ENCODE assay signal across 9 cellular contexts in genomic region chr1:75233302-75233929, GRCh38.
A peak's percentile ranks its signal among the peaks of the same experiment; 100 is the strongest.
DNase-seq lines count a peak whose midpoint lies in the region; ATAC-seq and TF ChIP-seq lines count a peak whose summit lies in the region.
"Had no signal": no experiment of that assay in that cellular context is flagged by ENCODE, and none has a peak within 500 bp of the region (broad histone marks: within the 10 kb centered on the region; RNA-seq: fewer than 3 reads in every experiment).

No MANE protein-coding gene starts in this region.

- no peak overlapping the region for H3K4me3 Mint-ChIP-seq in WTC11

- peak; percentile 95 for ATAC-seq in GM18517 (IDR thresholded peaks at IDR 0.05; ENCODE audit: unreplicated experiment)
- peak; percentile 97 for ATAC-seq in HG02884 (IDR thresholded peaks at IDR 0.05; ENCODE audit: unreplicated experiment)
- peak; percentile 87 for ATAC-seq in WTC11
- ATAC-seq in upper lobe of right lung: peak; percentile 86

- no peak overlapping the region for H3K27ac Mint-ChIP-seq in WTC11

- no peak overlapping the region for H3K27ac ChIP-seq in C4-2B
- H3K27ac ChIP-seq in upper lobe of right lung: no peak overlapping the region
- H3K27ac ChIP-seq: SJSA1 had no signal

- H3K9me3 ChIP-seq in upper lobe of right lung: no peaks in the 10 kb centered on the region
- H3K9me3 ChIP-seq: SJSA1 had no signal

- TF ChIP-seq CTCF in C4-2B (conservative IDR thresholded peaks at IDR 0.05) (peak; percentile 84), WTC11 (IDR thresholded peaks at IDR 0.05) (peak; percentile 69), upper lobe of right lung (IDR thresholded peaks at IDR 0.05) (peak; percentile 62)

- H3K36me3 Mint-ChIP-seq in WTC11: no peaks in the 10 kb centered on the region

- POLR2A ChIA-PET in WTC11 (lab: Charles Lee): no interaction called here

- no peak overlapping the region for H3K4me3 ChIP-seq in upper lobe of right lung
- H3K4me3 ChIP-seq: SJSA1 had no signal

- H3K4me1 ChIP-seq in upper lobe of right lung: no peaks in the 10 kb centered on the region
- H3K4me1 ChIP-seq: SJSA1 had no signal

- no peaks in the 10 kb centered on the region for H3K27me3 Mint-ChIP-seq in WTC11 (ENCODE audit: low read depth)

- H3K27me3 ChIP-seq in upper lobe of right lung: no peaks in the 10 kb centered on the region
- H3K27me3 ChIP-seq: SJSA1 had no signal

- DNase-seq in NCI-H1417 treated with DMSO at 0.1 percent for 48 hours (lab: John Stamatoyannopoulos, UW): peak; percentile 14
- DNase-seq in WTC11 (ENCODE audit: low spot score): no peak
- DNase-seq in iPS-NIHi7 (ENCODE audit: extremely low spot score): peak; percentile 34
- DNase-seq in upper lobe of right lung: no peak
- no peak for DNase-seq in activated CD4-positive, CD25-positive, alpha-beta regulatory T cell (lab: John Stamatoyannopoulos, UW)

- no peaks in the 10 kb centered on the region for H3K36me3 ChIP-seq in upper lobe of right lung
- H3K36me3 ChIP-seq: SJSA1 had no signal

- CTCF ChIA-PET in WTC11 (lab: Charles Lee): interaction anchor here (0.6 to 1.9 kb wide), 21 partner anchors 8 to 466 kb away, joined by 3 to 17 read pairs (median 5); no protein-coding TSS in a partner anchor

- intact Hi-C loops in upper lobe of right lung (cut with DNase I): no loop called here

- H3K4me1 Mint-ChIP-seq in WTC11: no peaks in the 10 kb centered on the region

- H3K9me3 Mint-ChIP-seq in WTC11: no peaks in the 10 kb centered on the region

TF ChIP-seq in WTC11, 78 proteins besides CTCF, POLR2A, EP300 and RAD21 (continues in another document):
- TF ChIP-seq ARID4B (CRISPR knock-in tag; IDR thresholded peaks at IDR 0.05; ENCODE audit: borderline replicate concordance): no peak
- no peak for TF ChIP-seq TP53 (CRISPR knock-in tag; IDR thresholded peaks at IDR 0.05)
- TF ChIP-seq ZNF671 (CRISPR knock-in tag; IDR thresholded peaks at IDR 0.05): no peak
- TF ChIP-seq MXD4 (CRISPR knock-in tag; IDR thresholded peaks at IDR 0.05; ENCODE audit: borderline replicate concordance): no peak
- TF ChIP-seq, protein P1, sequence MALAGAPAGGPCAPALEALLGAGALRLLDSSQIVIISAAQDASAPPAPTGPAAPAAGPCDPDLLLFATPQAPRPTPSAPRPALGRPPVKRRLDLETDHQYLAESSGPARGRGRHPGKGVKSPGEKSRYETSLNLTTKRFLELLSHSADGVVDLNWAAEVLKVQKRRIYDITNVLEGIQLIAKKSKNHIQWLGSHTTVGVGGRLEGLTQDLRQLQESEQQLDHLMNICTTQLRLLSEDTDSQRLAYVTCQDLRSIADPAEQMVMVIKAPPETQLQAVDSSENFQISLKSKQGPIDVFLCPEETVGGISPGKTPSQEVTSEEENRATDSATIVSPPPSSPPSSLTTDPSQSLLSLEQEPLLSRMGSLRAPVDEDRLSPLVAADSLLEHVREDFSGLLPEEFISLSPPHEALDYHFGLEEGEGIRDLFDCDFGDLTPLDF (CRISPR knock-in tag; IDR thresholded peaks at IDR 0.05): no peak
- TF ChIP-seq, protein P2, sequence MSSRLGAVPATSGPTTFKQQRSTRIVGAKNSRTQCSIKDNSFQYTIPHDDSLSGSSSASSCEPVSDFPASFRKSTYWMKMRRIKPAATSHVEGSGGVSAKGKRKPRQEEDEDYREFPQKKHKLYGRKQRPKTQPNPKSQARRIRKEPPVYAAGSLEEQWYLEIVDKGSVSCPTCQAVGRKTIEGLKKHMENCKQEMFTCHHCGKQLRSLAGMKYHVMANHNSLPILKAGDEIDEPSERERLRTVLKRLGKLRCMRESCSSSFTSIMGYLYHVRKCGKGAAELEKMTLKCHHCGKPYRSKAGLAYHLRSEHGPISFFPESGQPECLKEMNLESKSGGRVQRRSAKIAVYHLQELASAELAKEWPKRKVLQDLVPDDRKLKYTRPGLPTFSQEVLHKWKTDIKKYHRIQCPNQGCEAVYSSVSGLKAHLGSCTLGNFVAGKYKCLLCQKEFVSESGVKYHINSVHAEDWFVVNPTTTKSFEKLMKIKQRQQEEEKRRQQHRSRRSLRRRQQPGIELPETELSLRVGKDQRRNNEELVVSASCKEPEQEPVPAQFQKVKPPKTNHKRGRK (CRISPR knock-in tag; IDR thresholded peaks at IDR 0.05; ENCODE audit: borderline replicate concordance): no peak
- TF ChIP-seq, protein P3, sequence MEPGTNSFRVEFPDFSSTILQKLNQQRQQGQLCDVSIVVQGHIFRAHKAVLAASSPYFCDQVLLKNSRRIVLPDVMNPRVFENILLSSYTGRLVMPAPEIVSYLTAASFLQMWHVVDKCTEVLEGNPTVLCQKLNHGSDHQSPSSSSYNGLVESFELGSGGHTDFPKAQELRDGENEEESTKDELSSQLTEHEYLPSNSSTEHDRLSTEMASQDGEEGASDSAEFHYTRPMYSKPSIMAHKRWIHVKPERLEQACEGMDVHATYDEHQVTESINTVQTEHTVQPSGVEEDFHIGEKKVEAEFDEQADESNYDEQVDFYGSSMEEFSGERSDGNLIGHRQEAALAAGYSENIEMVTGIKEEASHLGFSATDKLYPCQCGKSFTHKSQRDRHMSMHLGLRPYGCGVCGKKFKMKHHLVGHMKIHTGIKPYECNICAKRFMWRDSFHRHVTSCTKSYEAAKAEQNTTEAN (CRISPR knock-in tag; IDR thresholded peaks at IDR 0.05): no peak
- no peak for TF ChIP-seq ZNF532 (CRISPR knock-in tag; IDR thresholded peaks at IDR 0.05; ENCODE audit: borderline replicate concordance)
- no peak for TF ChIP-seq ZNF219 (CRISPR knock-in tag; IDR thresholded peaks at IDR 0.05; ENCODE audit: borderline replicate concordance)
- TF ChIP-seq, protein P4, sequence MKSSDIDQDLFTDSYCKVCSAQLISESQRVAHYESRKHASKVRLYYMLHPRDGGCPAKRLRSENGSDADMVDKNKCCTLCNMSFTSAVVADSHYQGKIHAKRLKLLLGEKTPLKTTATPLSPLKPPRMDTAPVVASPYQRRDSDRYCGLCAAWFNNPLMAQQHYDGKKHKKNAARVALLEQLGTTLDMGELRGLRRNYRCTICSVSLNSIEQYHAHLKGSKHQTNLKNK (CRISPR knock-in tag; IDR thresholded peaks at IDR 0.05): no peak
- no peak for TF ChIP-seq MAX (CRISPR knock-in tag; IDR thresholded peaks at IDR 0.05)

Comparison
In these comparisons a context has a peak if more than half of its experiments do, and no peak if none do; other contexts are left out.
1. DNase-seq: peak in NCI-H1417 treated with DMSO at 0.1 percent for 48 hours (single experiment) and iPS-NIHi7 (single experiment); none in WTC11 (single experiment), upper lobe of right lung (single experiment) and activated CD4-positive, CD25-positive, alpha-beta regulatory T cell (0 of 4).
2. Peak in every context shown above with its lines, with median percentiles within 50 percentile points of each other: CTCF ChIP-seq and ATAC-seq.